ENCODE assay signal across 1 cellular context in genomic region chr5:83095973-83096539, GRCh38.
TF ChIP-seq lines count a peak whose summit lies in the region.

No MANE protein-coding gene starts in this region.

TF ChIP-seq in HEK293, 187 proteins besides CTCF, POLR2A, EP300 and RAD21 (continued from another document):
- TF ChIP-seq, protein P1, sequence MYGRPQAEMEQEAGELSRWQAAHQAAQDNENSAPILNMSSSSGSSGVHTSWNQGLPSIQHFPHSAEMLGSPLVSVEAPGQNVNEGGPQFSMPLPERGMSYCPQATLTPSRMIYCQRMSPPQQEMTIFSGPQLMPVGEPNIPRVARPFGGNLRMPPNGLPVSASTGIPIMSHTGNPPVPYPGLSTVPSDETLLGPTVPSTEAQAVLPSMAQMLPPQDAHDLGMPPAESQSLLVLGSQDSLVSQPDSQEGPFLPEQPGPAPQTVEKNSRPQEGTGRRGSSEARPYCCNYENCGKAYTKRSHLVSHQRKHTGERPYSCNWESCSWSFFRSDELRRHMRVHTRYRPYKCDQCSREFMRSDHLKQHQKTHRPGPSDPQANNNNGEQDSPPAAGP (tag by site-specific recombination; IDR thresholded peaks at IDR 0.05), result 0 out of 2 replicates have a peak, but pooled peaks have one; percentile 34
- TF ChIP-seq ZNF692 (tag by site-specific recombination; IDR thresholded peaks at IDR 0.05) (0 out of 2 replicates have a peak, but pooled peaks have one; percentile 17), AEBP2 (tag by site-specific recombination; IDR thresholded peaks at IDR 0.05; ENCODE audit: borderline replicate concordance) (no peak)
